Comparison of ENCODE assay signal across 27 cellular contexts in genomic region chr7:85289279-85289678, GRCh38.
A peak's percentile ranks its signal among the peaks of the same experiment; 100 is the strongest.
DNase-seq lines count a peak whose midpoint lies in the region; ATAC-seq, FAIRE-seq and TF ChIP-seq lines count a peak whose summit lies in the region.
"Had no signal": no experiment of that assay in that cellular context is flagged by ENCODE, and none has a peak within 500 bp of the region (broad histone marks: within the 10 kb centered on the region; RNA-seq: fewer than 3 reads in every experiment).

No MANE protein-coding gene starts in this region.

- SMC1A ChIA-PET in GM12878 (lab: Charles Lee; ENCODE audit: uncharacterized antibody, unreplicated experiment) = interaction anchor here (1.1 to 1.5 kb wide), 3 partner anchors 9 to 28 kb away, joined by 3 to 4 read pairs (median 4); no protein-coding TSS in a partner anchor

- TF ChIP-seq POLR2A in GM12878 (IDR thresholded peaks at IDR 0.05; ENCODE audit: low read depth, low read length) = no peak

- no peak for TF ChIP-seq RAD21 in GM12878 (IDR thresholded peaks at IDR 0.05; ENCODE audit: insufficient read depth, low read depth, low read length)

- H3K9me3 Mint-ChIP-seq in stimulated activated naive B cell treated with anti-CD40 and anti-IgM and Interleukin-4, amounts not matched to agents 10 μg/mL and 1 μg/mL and 100 μg/mL, for 72 hours = peaks cover 0 to 4% of the 10 kb centered on the region in 2 donors
- H3K9me3 Mint-ChIP-seq: T-helper 1 cell treated with Interleukin-12 subunit alpha and Interleukin-12 subunit beta and Interleukin-4 antibody, amounts not matched to agents 30 μg/mL and 1 μg/mL, for 36 hours had no signal

- TF ChIP-seq CTCF in GM12878 (IDR thresholded peaks at IDR 0.05 in 2 of 3, conservative IDR thresholded peaks at IDR 0.05 in 1 of 3; ENCODE audit: control insufficient read depth in 2 of 3, extremely low read depth in 1 of 3, insufficient read depth in 1 of 3, low read depth in 3 of 3, low read length in 3 of 3) (no peak), tibial artery (IDR thresholded peaks at IDR 0.05) (no peak)

- TF ChIP-seq EP300 in GM12878 (IDR thresholded peaks at IDR 0.05; ENCODE audit: borderline replicate concordance in 1 of 2, control insufficient read depth in 1 of 2, low read depth in 2 of 2, low read length in 2 of 2) = no peak

- H3K9ac ChIP-seq in GM12878 (ENCODE audit: control insufficient read depth, insufficient read depth, low read length) = no peak overlapping the region
- H3K9ac ChIP-seq: BLaER1 treated with 17β-estradiol and CSF1 and Interleukin-3, amounts not matched to agents 10 nM and 100 nM had no signal

- H3K27ac Mint-ChIP-seq in stimulated activated naive B cell treated with anti-CD40 and anti-IgM and Interleukin-4, amounts not matched to agents 10 μg/mL and 1 μg/mL and 100 μg/mL, for 72 hours = peak overlapping the region; percentile 44
- H3K27ac Mint-ChIP-seq: activated T-cell treated with anti-CD3 and anti-CD28 coated beads, Interleukin-2, amount 50 U/mL, for 72 hours; T-helper 1 cell treated with Interleukin-12 subunit alpha and Interleukin-12 subunit beta and Interleukin-4 antibody, amounts not matched to agents 30 μg/mL and 1 μg/mL, for 36 hours had no signal

- H3K9me3 ChIP-seq in GM12878 (replicated peaks; ENCODE audit: control insufficient read depth, insufficient read depth, low read length) (no peaks in the 10 kb centered on the region), tibial artery (no peaks in the 10 kb centered on the region)
- H3K9me3 ChIP-seq: BLaER1 treated with 17β-estradiol and CSF1 and Interleukin-3, amounts not matched to agents 10 nM and 100 nM; body of pancreas; MG63 had no signal

- no peaks in the 10 kb centered on the region for H3K27me3 ChIP-seq in GM12878 (replicated peaks in 1 of 2; ENCODE audit: control insufficient read depth in 2 of 2, insufficient read depth in 2 of 2, low read length in 1 of 2)
- H3K27me3 ChIP-seq in tibial artery = no peaks in the 10 kb centered on the region
- H3K27me3 ChIP-seq: BLaER1 treated with 17β-estradiol and CSF1 and Interleukin-3, amounts not matched to agents 10 nM and 100 nM; body of pancreas; MG63 had no signal

- H3K4me3 ChIP-seq in GM12878 (no peak overlapping the region), tibial artery (no peak overlapping the region)
- H3K4me3 ChIP-seq: BLaER1 treated with 17β-estradiol and CSF1 and Interleukin-3, amounts not matched to agents 10 nM and 100 nM; body of pancreas; MG63; SK-N-MC had no signal

- no peaks in the 10 kb centered on the region for H3K79me2 ChIP-seq in GM12878 (ENCODE audit: control insufficient read depth, insufficient read depth, low read length)

- H3K4me1 ChIP-seq in GM12878 (ENCODE audit: control insufficient read depth, insufficient read depth, low read length) (no peaks in the 10 kb centered on the region), tibial artery (no peaks in the 10 kb centered on the region)
- H3K4me1 ChIP-seq: body of pancreas had no signal

- H3K36me3 Mint-ChIP-seq in stimulated activated naive B cell treated with anti-CD40 and anti-IgM and Interleukin-4, amounts not matched to agents 10 μg/mL and 1 μg/mL and 100 μg/mL, for 72 hours = no peaks in the 10 kb centered on the region

- H3K27ac ChIP-seq in GM12878 (ENCODE audit: control insufficient read depth, insufficient read depth) = no peak overlapping the region
- H3K27ac ChIP-seq in tibial artery = no peak overlapping the region
- H3K27ac ChIP-seq: BLaER1 treated with 17β-estradiol and CSF1 and Interleukin-3, amounts not matched to agents 10 nM and 100 nM; body of pancreas; SK-N-MC had no signal

- POLR2A ChIA-PET in GM12878 (lab: Charles Lee) = interaction anchor here (1.2 kb wide), 1 partner anchor 10 kb away, joined by 4 read pairs; no protein-coding TSS in a partner anchor

- in situ Hi-C loops in GM12878 (cut with MboI) = no loop called here

- H3K27me3 Mint-ChIP-seq in stimulated activated naive B cell treated with anti-CD40 and anti-IgM and Interleukin-4, amounts not matched to agents 10 μg/mL and 1 μg/mL and 100 μg/mL, for 72 hours = no peaks in the 10 kb centered on the region

- H3K36me3 ChIP-seq in GM12878 (ENCODE audit: control insufficient read depth in 2 of 2, insufficient read depth in 2 of 2, low read length in 1 of 2) = no peaks in the 10 kb centered on the region
- H3K36me3 ChIP-seq in tibial artery = no peaks in the 10 kb centered on the region
- H3K36me3 ChIP-seq: BLaER1 treated with 17β-estradiol and CSF1 and Interleukin-3, amounts not matched to agents 10 nM and 100 nM; MG63 had no signal

- intact Hi-C loops in GM12878 (cut with micrococcal nuclease; ENCODE audit: unreplicated experiment) (loop anchor here (10.0 kb wide), 1 partner anchor 64 kb away; no protein-coding TSS in a partner anchor), tibial artery (cut with DNase I; ENCODE audit: low total_unique reads) (no loop called here)

- BruUV-seq in GM12878 (replicated peaks; lab: Mats Ljungman, UMichigan) = no TSS peak

- FAIRE-seq in GM12878 (lab: Jason Lieb, UNC) = no peak
- FAIRE-seq: GM12892, TTC549 had no signal

- no peaks in the 10 kb centered on the region for H4K20me1 ChIP-seq in GM12878 (ENCODE audit: control insufficient read depth, insufficient read depth)
- H4K20me1 ChIP-seq: BLaER1 treated with 17β-estradiol and CSF1 and Interleukin-3, amounts not matched to agents 10 nM and 100 nM had no signal

- DNase-seq in GM12878 (ENCODE audit: low read depth, low spot score) (no peak), tibial artery (no peak), putamen (ENCODE audit: low spot score) (no peak)
- peak; percentile 4 for DNase-seq in stimulated activated naive B cell treated with anti-CD40 and anti-IgM and Interleukin-4, amounts not matched to agents 10 μg/mL and 1 μg/mL and 100 μg/mL, for 72 hours
- DNase-seq: activated CD4-positive, alpha-beta T cell treated with anti-CD3 and anti-CD28 coated beads, Interleukin-2, amount 50 U/mL, for 48 hours; activated CD4-positive, CD25-positive, alpha-beta regulatory T cell treated with anti-CD3 and anti-CD28 coated beads, Interleukin-2, amount 50 U/mL, for 72 hours; activated T-cell treated with anti-CD3 and anti-CD28 coated beads, Interleukin-2, amount 50 U/mL, for 72 hours; body of pancreas; COR-L47; KG1; mammary epithelial cell; MG63; NCI-H1105; NCI-H187; NCI-H2171; posterior cingulate gyrus; stimulated activated CD4-positive, alpha-beta T cell treated with anti-CD3 and anti-CD28 coated beads, Interleukin-4, amount 100 ng/mL, for 4 hours; trophoblast cell had no signal

- H3K4me1 Mint-ChIP-seq in stimulated activated naive B cell treated with anti-CD40 and anti-IgM and Interleukin-4, amounts not matched to agents 10 μg/mL and 1 μg/mL and 100 μg/mL, for 72 hours = peaks cover 26 to 43% of the 10 kb centered on the region in 2 donors

- no peak overlapping the region for H3K4me2 ChIP-seq in GM12878 (ENCODE audit: control insufficient read depth, insufficient read depth)
- H3K4me2 ChIP-seq: BLaER1 treated with 17β-estradiol and CSF1 and Interleukin-3, amounts not matched to agents 10 nM and 100 nM had no signal

- H2AFZ ChIP-seq in GM12878 (ENCODE audit: control insufficient read depth, low read depth, low read length) = no peak overlapping the region

- 2% methylated on average over 3 of the region's 4 CpGs for WGBS in GM12878 (ENCODE audit: insufficient coverage, insufficient replicate concordance, low lambda C conversion rate, missing lambda C conversion rate)

- ATAC-seq in GM18909 (IDR thresholded peaks at IDR 0.05; ENCODE audit: poor library complexity, unreplicated experiment) (peak; percentile 36), HG03378 (IDR thresholded peaks at IDR 0.05; ENCODE audit: unreplicated experiment) (peak; percentile 35), GM12878 (peak; percentile 43), GM21723 (IDR thresholded peaks at IDR 0.05; ENCODE audit: unreplicated experiment) (no peak)
- ATAC-seq in stimulated activated naive B cell treated with anti-CD40 and anti-IgM and Interleukin-4, amounts not matched to agents 10 μg/mL and 1 μg/mL and 100 μg/mL, for 72 hours (replicated peaks) = peak; percentile 85 to 88
- ATAC-seq: activated T-cell treated with anti-CD3 and anti-CD28 coated beads, Interleukin-2, amount 50 U/mL, for 72 hours; body of pancreas; esophagus mucosa had no signal

- H3K4me3 Mint-ChIP-seq in stimulated activated naive B cell treated with anti-CD40 and anti-IgM and Interleukin-4, amounts not matched to agents 10 μg/mL and 1 μg/mL and 100 μg/mL, for 72 hours = peak overlapping the region; percentile 39 to 50
- H3K4me3 Mint-ChIP-seq: activated T-cell treated with anti-CD3 and anti-CD28 coated beads, Interleukin-2, amount 50 U/mL, for 72 hours; T-helper 1 cell treated with Interleukin-12 subunit alpha and Interleukin-12 subunit beta and Interleukin-4 antibody, amounts not matched to agents 30 μg/mL and 1 μg/mL, for 36 hours had no signal

- CTCF ChIA-PET in GM12878 (lab: Yijun Ruan, JAX) = no interaction called here

- RAD21 ChIA-PET in GM12878 (lab: Charles Lee; ENCODE audit: unreplicated experiment) = interaction anchor here (0.7 kb wide), 1 partner anchor 1291 kb away, joined by 3 read pairs; no protein-coding TSS in a partner anchor

TF ChIP-seq in GM12878, 131 proteins besides CTCF, POLR2A, EP300 and RAD21 (continues in another document):
- 0 out of 2 replicates have a peak, but pooled peaks have one; percentile 30 for TF ChIP-seq IKZF1 (conservative IDR thresholded peaks at IDR 0.05)
